22 cellular contexts compared by ENCODE assay signal in the genomic region with DNA sequence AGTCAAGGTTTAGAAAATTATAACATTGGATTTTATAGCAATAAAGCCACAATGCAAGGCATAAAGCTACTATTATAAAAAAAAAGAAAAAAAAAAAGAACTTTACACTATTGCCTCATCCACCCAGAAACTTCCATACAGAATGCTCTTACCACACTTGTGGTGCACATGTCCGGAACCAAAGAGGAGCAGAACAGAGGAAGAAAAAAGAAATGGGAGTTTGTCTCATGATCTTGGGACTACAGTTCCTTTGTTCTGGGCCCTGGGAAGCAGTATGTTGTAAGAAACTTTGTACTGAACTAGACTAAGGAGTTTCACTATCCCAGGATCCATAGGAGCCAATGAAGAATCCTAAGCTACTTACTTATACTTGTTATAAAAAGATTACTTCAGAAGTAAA. TPM values are rescaled to one million over a fixed set of nuclear protein-coding genes. Genes with fewer than 3 reads are reported as not detected.
DNase-seq lines count a peak whose midpoint lies in the region; ATAC-seq and TF ChIP-seq lines count a peak whose summit lies in the region.
"Had no signal": no experiment of that assay in that cellular context is flagged by ENCODE, and none has a peak within 500 bp of the region (broad histone marks: within the 10 kb centered on the region; RNA-seq: fewer than 3 reads in every experiment).

No MANE protein-coding gene starts in this region.

- TF ChIP-seq CTCF in left ventricle myocardium inferior (IDR thresholded peaks at IDR 0.05; ENCODE audit: borderline replicate concordance) (no peak), OCI-LY3 (IDR thresholded peaks at IDR 0.05; ENCODE audit: low read depth, low read length) (no peak), left lung (IDR thresholded peaks at IDR 0.05) (no peak), upper lobe of right lung (IDR thresholded peaks at IDR 0.05) (no peak)

- H3K79me2 ChIP-seq in OCI-LY3 (ENCODE audit: low read length), result no peaks in the 10 kb centered on the region

- H3K4me3 ChIP-seq in left ventricle myocardium inferior (no peak overlapping the region), OCI-LY3 (ENCODE audit: low read length) (no peak overlapping the region), left lung (no peak overlapping the region), upper lobe of right lung (no peak overlapping the region)
- H3K4me3 ChIP-seq: A549, BLaER1, GM23338, SJCRH30 had no signal

- no peaks in the 10 kb centered on the region for H3K27me3 ChIP-seq in left ventricle myocardium inferior (ENCODE audit: low read depth)
- peaks cover 30% of the 10 kb centered on the region for H3K27me3 ChIP-seq in OCI-LY3 (ENCODE audit: low read depth, low read length)
- no peaks in the 10 kb centered on the region for H3K27me3 ChIP-seq in left lung
- no peaks in the 10 kb centered on the region for H3K27me3 ChIP-seq in upper lobe of right lung
- H3K27me3 ChIP-seq: BLaER1, SJCRH30 had no signal

- H3K9me3 ChIP-seq in left ventricle myocardium inferior (replicated peaks), result no peaks in the 10 kb centered on the region
- H3K9me3 ChIP-seq in OCI-LY3 (ENCODE audit: insufficient read depth, low read length), result no peaks in the 10 kb centered on the region
- H3K9me3 ChIP-seq in left lung, result no peaks in the 10 kb centered on the region
- H3K9me3 ChIP-seq in upper lobe of right lung, result no peaks in the 10 kb centered on the region
- H3K9me3 ChIP-seq: A549, BLaER1, SJCRH30 had no signal

- intact Hi-C loops in Right ventricle myocardium superior (cut with DNase I) (no loop called here), left ventricle myocardium inferior (cut with micrococcal nuclease) (no loop called here), left lung (cut with DNase I) (no loop called here), upper lobe of right lung (cut with DNase I) (no loop called here)

- H3K4me1 ChIP-seq in left ventricle myocardium inferior (peaks cover 10% of the 10 kb centered on the region), OCI-LY3 (ENCODE audit: low read length) (peaks cover 26% of the 10 kb centered on the region), left lung (peaks cover 0 to 36% of the 10 kb centered on the region in 2 donors), upper lobe of right lung (peaks cover 11% of the 10 kb centered on the region)
- H3K4me1 ChIP-seq: A549 had no signal

- no peak overlapping the region for H2AFZ ChIP-seq in OCI-LY3 (ENCODE audit: low read depth, low read length)

- H3K4me2 ChIP-seq in OCI-LY3 (ENCODE audit: low read length), result 0 out of 2 replicates have a peak overlapping the region, but pooled peaks have one; percentile 58
- H3K4me2 ChIP-seq: A549, BLaER1, GM23338 had no signal

- no peaks in the 10 kb centered on the region for H4K20me1 ChIP-seq in OCI-LY3 (ENCODE audit: insufficient read depth, low read length)
- H4K20me1 ChIP-seq: BLaER1 had no signal

- H3K36me3 ChIP-seq in left ventricle myocardium inferior, result no peaks in the 10 kb centered on the region
- no peaks in the 10 kb centered on the region for H3K36me3 ChIP-seq in OCI-LY3 (replicated peaks; ENCODE audit: low read depth, low read length)
- no peaks in the 10 kb centered on the region for H3K36me3 ChIP-seq in left lung
- H3K36me3 ChIP-seq in upper lobe of right lung, result no peaks in the 10 kb centered on the region
- H3K36me3 ChIP-seq: BLaER1, SJCRH30 had no signal

- H3K9ac ChIP-seq in OCI-LY3 (ENCODE audit: low read length), result no peak overlapping the region
- H3K9ac ChIP-seq: BLaER1 had no signal

- peak; percentile 44 for ATAC-seq in Right ventricle myocardium superior (ENCODE audit: poor library complexity)
- peak; percentile 30 for ATAC-seq in left lung
- peak; percentile 43 for ATAC-seq in upper lobe of right lung
- ATAC-seq: A549, GM23338 had no signal

- DNase-seq in Right ventricle myocardium superior, result no peak
- DNase-seq in left ventricle myocardium inferior, result no peak
- DNase-seq in left lung, result no peak
- DNase-seq in upper lobe of right lung, result no peak
- DNase-seq in NCI-H1436 treated with DMSO at 0.1 percent for 48 hours (lab: John Stamatoyannopoulos, UW), result no peak
- DNase-seq in DMS79 treated with DMSO at 0.1 percent for 48 hours (lab: John Stamatoyannopoulos, UW), result no peak
- DNase-seq in stimulated activated CD8-positive, alpha-beta memory T cell treated with anti-CD3 and anti-CD28 coated beads, Interleukin-4, amount 100 ng/mL, for 48 hours, result no peak
- DNase-seq: CD8-positive, alpha-beta memory T cell; DMS53; HCEC 1CT; Kasumi-1; MM.1S; NCI-H187 treated with DMSO at 0.1 percent for 48 hours; NCI-H345; NCI-H526; OCI-M1; SJCRH30; SW 1271 had no signal

- no peak overlapping the region for H3K27ac ChIP-seq in left ventricle myocardium inferior (replicated peaks)
- H3K27ac ChIP-seq in OCI-LY3 (ENCODE audit: low read length), result no peak overlapping the region
- peak overlapping the region in 1 of 2 donors; percentile 70 for H3K27ac ChIP-seq in left lung
- H3K27ac ChIP-seq in upper lobe of right lung, result no peak overlapping the region
- H3K27ac ChIP-seq: A549, BLaER1, SJCRH30 had no signal

RNA-seq across cellular contexts. Expression of a gene that starts 36.2 kb away (rescaled TPM):
- total RNA-seq in Right ventricle myocardium superior, result 2.9 TPM
- total RNA-seq in left ventricle myocardium inferior, result 4.5 TPM
- 10 to 100 TPM; 32.6 to 45.2 TPM for total RNA-seq in left lung
- total RNA-seq in upper lobe of right lung, result 33.5 TPM
